ENCODE assay signal across 8 cellular contexts in genomic region chr7:97845622-97846203, GRCh38. TPM values are rescaled to one million over a fixed set of nuclear protein-coding genes. Genes with fewer than 3 reads are reported as not detected.
A peak's percentile ranks its signal among the peaks of the same experiment; 100 is the strongest.
DNase-seq lines count a peak whose midpoint lies in the region; ATAC-seq, FAIRE-seq and TF ChIP-seq lines count a peak whose summit lies in the region.

No MANE protein-coding gene starts in this region.

- no peak overlapping the region for H3K56ac ChIP-seq in H1 (replicated peaks; ENCODE audit: insufficient read length, low read depth, low read length)

- no peak overlapping the region for H2AFZ ChIP-seq in H1 (ENCODE audit: low read length)

- no peaks in the 10 kb centered on the region for H3K9me3 Mint-ChIP-seq in effector memory CD8-positive, alpha-beta T cell

- no peak for FAIRE-seq in H1 (lab: Jason Lieb, UNC)

- H3K27ac Mint-ChIP-seq in effector memory CD8-positive, alpha-beta T cell: no peak overlapping the region

- no peak overlapping the region for H3K14ac ChIP-seq in H1 (ENCODE audit: insufficient read length)

- no peaks in the 10 kb centered on the region for H3K79me2 ChIP-seq in H1 (ENCODE audit: control insufficient read depth in 1 of 2, insufficient read depth in 2 of 2, low read length in 2 of 2)

- H3K4ac ChIP-seq in H1 (replicated peaks; ENCODE audit: insufficient read length, low read depth, low read length): no peak overlapping the region

- H3K4me1 ChIP-seq in H1 (replicated peaks in 1 of 4; ENCODE audit: control insufficient read depth in 3 of 4, insufficient read depth in 4 of 4, low read length in 3 of 4) (no peaks in the 10 kb centered on the region), psoas muscle (no peaks in the 10 kb centered on the region), ascending aorta (no peaks in the 10 kb centered on the region)

- no peak overlapping the region for H3K27ac ChIP-seq in H1 (ENCODE audit: low read depth, low read length)
- no peak overlapping the region for H3K27ac ChIP-seq in psoas muscle
- H3K27ac ChIP-seq in ascending aorta: no peak overlapping the region

- H2BK5ac ChIP-seq in H1 (ENCODE audit: low read depth, low read length): no peak overlapping the region

- no peak overlapping the region for H4K5ac ChIP-seq in H1 (ENCODE audit: insufficient read length, low read depth, low read length)

- H4K8ac ChIP-seq in H1 (ENCODE audit: extremely low read depth, insufficient read depth, low read length): no peak overlapping the region

- peaks cover 15 to 16% of the 10 kb centered on the region in 2 experiments; a peak in 3 of 4 replicates for H3K9me3 ChIP-seq in H1 (ENCODE audit: insufficient read depth in 2 of 2, low read depth in 1 of 2, low read length in 1 of 2)
- H3K9me3 ChIP-seq in psoas muscle: no peaks in the 10 kb centered on the region
- no peaks in the 10 kb centered on the region for H3K9me3 ChIP-seq in ascending aorta

- H2AK5ac ChIP-seq in H1 (ENCODE audit: low read depth, low read length): no peak overlapping the region

- no peak overlapping the region for H2BK20ac ChIP-seq in H1 (ENCODE audit: low read length)

- peak in 2 of 3 experiments; percentile 4 to 18; a peak in 2 of 4 replicates for TF ChIP-seq CTCF in H1 (IDR thresholded peaks at IDR 0.05; ENCODE audit: control extremely low read depth in 1 of 3, insufficient read depth in 1 of 3, low read depth in 1 of 3, low read length in 3 of 3)
- peak; percentile 35 for TF ChIP-seq CTCF in psoas muscle (IDR thresholded peaks at IDR 0.05)
- peak in 1 of 3 experiments; percentile 35 for TF ChIP-seq CTCF in ascending aorta (IDR thresholded peaks at IDR 0.05)

- CTCF ChIA-PET in H1 (lab: Charles Lee; ENCODE audit: partially characterized antibody): interaction anchor here (0.5 to 4.6 kb wide), 22 partner anchors 8 to 819 kb away, joined by 3 to 28 read pairs (median 4); partner anchors contain the start of gene SDHAF3

- H2BK120ac ChIP-seq in H1 (replicated peaks; ENCODE audit: low read depth, low read length): no peak overlapping the region

- peak; percentile 59 to 64 for TF ChIP-seq RAD21 in H1 (IDR thresholded peaks at IDR 0.05 in 1 of 2, conservative IDR thresholded peaks at IDR 0.05 in 1 of 2; ENCODE audit: low read depth in 2 of 2, low read length in 2 of 2)

- H3K27me3 ChIP-seq in H1 (replicated peaks in 1 of 4; ENCODE audit: control insufficient read depth in 3 of 4, extremely low read depth in 1 of 4, insufficient read depth in 3 of 4, low read length in 3 of 4): no peaks in the 10 kb centered on the region
- peaks cover 0 to 10% (median 0%) of the 10 kb centered on the region in 3 donors for H3K27me3 ChIP-seq in psoas muscle (ENCODE audit: insufficient read depth in 3 of 3, low read length in 2 of 3)
- no peaks in the 10 kb centered on the region for H3K27me3 ChIP-seq in ascending aorta

- DNase-seq in COR-L47 (lab: John Stamatoyannopoulos, UW) (peak; percentile 33), NCI-H345 treated with DMSO at 0.1 percent for 48 hours (lab: John Stamatoyannopoulos, UW; ENCODE audit: unreplicated experiment) (peak; percentile 31), H1 (ENCODE audit: low read depth in 1 of 2, low spot score in 2 of 2) (no peak), psoas muscle (no peak), ascending aorta (ENCODE audit: low spot score in 2 of 2) (no peak)
- DNase-seq in effector memory CD8-positive, alpha-beta T cell: no peak

- no peak overlapping the region for H3K23ac ChIP-seq in H1 (ENCODE audit: insufficient read length)

- H4K20me1 ChIP-seq in H1 (replicated peaks in 1 of 2; ENCODE audit: control insufficient read depth in 1 of 2, insufficient read depth in 2 of 2, low read length in 2 of 2): no peaks in the 10 kb centered on the region

- no peak overlapping the region for H2BK12ac ChIP-seq in H1 (ENCODE audit: low read depth, low read length)

- no peak for TF ChIP-seq EP300 in H1 (IDR thresholded peaks at IDR 0.05; ENCODE audit: borderline replicate concordance in 1 of 2, low read depth in 2 of 2, low read length in 2 of 2)

- ATAC-seq in GM21619 (IDR thresholded peaks at IDR 0.05; ENCODE audit: unreplicated experiment) (peak; percentile 47), psoas muscle (no peak), GM18907 (IDR thresholded peaks at IDR 0.05; ENCODE audit: unreplicated experiment) (no peak)
- no peak for ATAC-seq in effector memory CD8-positive, alpha-beta T cell (replicated peaks)

- H3K36me3 Mint-ChIP-seq in effector memory CD8-positive, alpha-beta T cell (ENCODE audit: insufficient read depth): no peaks in the 10 kb centered on the region

- H3K18ac ChIP-seq in H1 (ENCODE audit: extremely low read depth, low read length): no peak overlapping the region

- H3K23me2 ChIP-seq in H1 (ENCODE audit: low read depth, low read length): no peaks in the 10 kb centered on the region

- no peak overlapping the region for H3K4me2 ChIP-seq in H1 (ENCODE audit: insufficient read depth in 1 of 2, low read depth in 2 of 2, low read length in 2 of 2)

- H3K4me3 ChIP-seq in H1 (ENCODE audit: extremely low read depth in 1 of 4, insufficient read depth in 2 of 4, low read depth in 3 of 4, low read length in 4 of 4) (no peak overlapping the region), psoas muscle (no peak overlapping the region), ascending aorta (no peak overlapping the region)

- H2BK15ac ChIP-seq in H1 (ENCODE audit: low read length): no peak overlapping the region

- H3K9ac ChIP-seq in H1 (replicated peaks in 1 of 4; ENCODE audit: extremely low read depth in 1 of 4, low read depth in 3 of 4, low read length in 3 of 4): no peak overlapping the region

- H3K36me3 ChIP-seq in H1 (ENCODE audit: control insufficient read depth in 2 of 4, insufficient read depth in 4 of 4, low read length in 3 of 4) (no peaks in the 10 kb centered on the region), psoas muscle (ENCODE audit: insufficient read depth in 1 of 2, low read depth in 1 of 2) (no peaks in the 10 kb centered on the region), ascending aorta (no peaks in the 10 kb centered on the region)

- no peak overlapping the region for H3K4me3 Mint-ChIP-seq in effector memory CD8-positive, alpha-beta T cell

- TF ChIP-seq POLR2A in H1 (IDR thresholded peaks at IDR 0.05; ENCODE audit: control extremely low read depth in 1 of 2, low read depth in 2 of 2, low read length in 2 of 2): no peak

- H3K79me1 ChIP-seq in H1 (ENCODE audit: low read depth, low read length): no peaks in the 10 kb centered on the region

- H3K27me3 Mint-ChIP-seq in effector memory CD8-positive, alpha-beta T cell: peaks cover 0 to 14% of the 10 kb centered on the region in 2 donors

- no peak overlapping the region for H4K91ac ChIP-seq in H1 (replicated peaks; ENCODE audit: insufficient read length, low read length)

- POLR2A ChIA-PET in H1 (lab: Charles Lee; ENCODE audit: partially characterized antibody): interaction anchor here (1.2 kb wide), 1 partner anchor 8 kb away, joined by 3 read pairs; no protein-coding TSS in a partner anchor

- H3K4me1 Mint-ChIP-seq in effector memory CD8-positive, alpha-beta T cell (ENCODE audit: low read depth in 2 of 2): no peaks in the 10 kb centered on the region

- 80% methylated on average over 2 of the region's 2 CpGs; no CpG with 5 or more reads in 1 of the 2 experiments for WGBS in H1 (ENCODE audit: extremely low coverage in 1 of 2, insufficient coverage in 1 of 2, insufficient read length in 1 of 2, insufficient replicate concordance in 2 of 2, low coverage in 1 of 2, low lambda C conversion rate in 2 of 2, missing lambda C conversion rate in 1 of 2), 2 experiments
- 38 to 45% (median 43%) methylated on average over 2 of the region's 2 CpGs for WGBS in psoas muscle, 3 donors

- intact Hi-C loops in psoas muscle (cut with DNase I) (no loop called here), ascending aorta (cut with DNase I) (no loop called here)

TF ChIP-seq in H1, 55 proteins besides CTCF, POLR2A, EP300 and RAD21 (continues in another document):
- TF ChIP-seq NRF1 (IDR thresholded peaks at IDR 0.05; ENCODE audit: low read depth, low read length): no peak
- TF ChIP-seq ASH2L (IDR thresholded peaks at IDR 0.05; ENCODE audit: low read length): no peak
- TF ChIP-seq TEAD4 (IDR thresholded peaks at IDR 0.05; ENCODE audit: low read depth, low read length): no peak
- TF ChIP-seq PHF8 (conservative IDR thresholded peaks at IDR 0.05; ENCODE audit: low read depth, low read length): no peak
- no peak for TF ChIP-seq BCL11A (IDR thresholded peaks at IDR 0.05; ENCODE audit: low read depth in 2 of 2, low read length in 2 of 2)
- no peak for TF ChIP-seq POLR2AphosphoS5 (IDR thresholded peaks at IDR 0.05; ENCODE audit: low read depth, low read length)
- no peak for TF ChIP-seq SP2 (IDR thresholded peaks at IDR 0.05; ENCODE audit: low read length)
- TF ChIP-seq CEBPB (IDR thresholded peaks at IDR 0.05; ENCODE audit: low read depth, low read length): no peak
- TF ChIP-seq JUND (IDR thresholded peaks at IDR 0.05; ENCODE audit: low read length): no peak
- TF ChIP-seq CHD1 (IDR thresholded peaks at IDR 0.05; ENCODE audit: low read depth, low read length): no peak
- no peak for TF ChIP-seq ATF3 (IDR thresholded peaks at IDR 0.05; ENCODE audit: insufficient read depth, low read depth, low read length)
- TF ChIP-seq SP1 (IDR thresholded peaks at IDR 0.05; ENCODE audit: low read depth, low read length): no peak
- no peak for TF ChIP-seq CBX5 (IDR thresholded peaks at IDR 0.05; ENCODE audit: low read depth, low read length)
- no peak for TF ChIP-seq CBX8 (IDR thresholded peaks at IDR 0.05; ENCODE audit: borderline replicate concordance, low read depth, low read length)
- TF ChIP-seq SIN3A (conservative IDR thresholded peaks at IDR 0.05 in 1 of 2, IDR thresholded peaks at IDR 0.05 in 1 of 2; ENCODE audit: low read depth in 1 of 2, low read length in 2 of 2): no peak

RNA-seq across cellular contexts. Expression of gene ASNS, which starts 26.5 kb away (rescaled TPM):
- 135 and 150 TPM in 2 replicates for total RNA-seq in H1 (2021; fragmentation: NEBNext Ultra II Directional; extraction: Animal tissue kit (Norgen Biotek cat#: 25700))
- 32.2 and 40.2 TPM in 2 replicates for polyA plus RNA-seq in H1 (2011; rRNA removed)
- 55.1 TPM for polyA plus RNA-seq in H1 (2011; cell fraction: cytosol; rRNA removed)
- polyA plus RNA-seq in H1 (2011; cell fraction: nucleus; rRNA removed): 52.6 TPM
- 117 to 178 TPM (median 133 TPM) in 4 replicates for polyA plus RNA-seq in H1 (2012, experiment 1 of 2)
- 132 TPM for polyA plus RNA-seq in H1 (2012, experiment 2 of 2)
- 94.6 TPM for polyA plus RNA-seq in H1 (2013, experiment 1 of 2)
- 91.6 TPM for polyA plus RNA-seq in H1 (2013, experiment 2 of 2)
- polyA minus RNA-seq in H1 (2011; rRNA and poly(A)+ RNA removed): 95.4 and 97.2 TPM in 2 replicates
- 46.8 TPM for polyA minus RNA-seq in H1 (2011; cell fraction: cytosol; rRNA and poly(A)+ RNA removed)
- polyA minus RNA-seq in H1 (2011; cell fraction: nucleus; rRNA and poly(A)+ RNA removed): 75.9 TPM
- 10 to 100 TPM in 2 of 4 donors, 1 to 10 TPM in 2; 2.9 to 18.0 (median 9.5) TPM for total RNA-seq in psoas muscle
- 1 to 10 TPM; 4.4 to 8.5 (median 6.8) TPM for polyA plus RNA-seq in psoas muscle
- total RNA-seq in ascending aorta: 41.7 TPM

Comparison
In these comparisons a context has a peak if more than half of its experiments do, and no peak if none do; other contexts are left out.
1. DNase-seq: peak in COR-L47 (single experiment) and NCI-H345 treated with DMSO at 0.1 percent for 48 hours (single experiment); none in H1 (0 of 2), psoas muscle (0 of 2), effector memory CD8-positive, alpha-beta T cell (0 of 3) and ascending aorta (0 of 2).